Comparison of ENCODE assay signal across 17 cellular contexts in genomic region chr3:194185225-194185624, GRCh38. TPM values are rescaled to one million over a fixed set of nuclear protein-coding genes. Genes with fewer than 3 reads are reported as not detected.
DNase-seq lines count a peak whose midpoint lies in the region; ATAC-seq, FAIRE-seq and TF ChIP-seq lines count a peak whose summit lies in the region.
"Had no signal": no experiment of that assay in that cellular context is flagged by ENCODE, and none has a peak within 500 bp of the region (broad histone marks: within the 10 kb centered on the region; RNA-seq: fewer than 3 reads in every experiment).

No MANE protein-coding gene starts in this region.

- no peak for TF ChIP-seq POLR2A in GM12891 (IDR thresholded peaks at IDR 0.05; ENCODE audit: low read depth, low read length)

- no peak overlapping the region for H3K18ac ChIP-seq in mesenchymal stem cell (ENCODE audit: low read depth in 1 of 2, low read length in 2 of 2)
- no peak overlapping the region for H3K18ac ChIP-seq in mesendoderm (ENCODE audit: low read length)

- no peaks in the 10 kb centered on the region for H3K79me1 ChIP-seq in mesenchymal stem cell (replicated peaks; ENCODE audit: low read length, poor library complexity, severe bottlenecking)
- H3K79me1 ChIP-seq in mesendoderm (ENCODE audit: low read length) = no peaks in the 10 kb centered on the region

- no peak overlapping the region for H2AFZ ChIP-seq in mesenchymal stem cell (ENCODE audit: low read depth, low read length)

- H2BK12ac ChIP-seq in mesenchymal stem cell (ENCODE audit: low read length in 2 of 2) = no peak overlapping the region

- ATAC-seq in HG03045 (IDR thresholded peaks at IDR 0.05; ENCODE audit: unreplicated experiment) = no peak

- H4K8ac ChIP-seq in mesenchymal stem cell (ENCODE audit: low read length) (no peak overlapping the region), mesendoderm (ENCODE audit: low read depth, low read length) (no peak overlapping the region)

- H3K23ac ChIP-seq in mesenchymal stem cell (ENCODE audit: low read length in 2 of 2) = no peak overlapping the region
- no peak overlapping the region for H3K23ac ChIP-seq in mesendoderm (ENCODE audit: low read length)

- H3K14ac ChIP-seq in mesenchymal stem cell (ENCODE audit: low read length in 2 of 2) = no peak overlapping the region

- TF ChIP-seq CTCF in 22Rv1 (IDR thresholded peaks at IDR 0.05) (no peak), WERI-Rb-1 (IDR thresholded peaks at IDR 0.05; ENCODE audit: low read depth, low read length) (no peak)

- H4K91ac ChIP-seq in mesenchymal stem cell (ENCODE audit: low read length) = no peak overlapping the region

- H3K9ac ChIP-seq in mesenchymal stem cell (ENCODE audit: low read length) = no peak overlapping the region
- H3K9ac ChIP-seq in mesendoderm (ENCODE audit: low read length) = no peak overlapping the region

- H2BK15ac ChIP-seq in mesenchymal stem cell (ENCODE audit: low read depth, poor library complexity, severe bottlenecking) (no peak overlapping the region), mesendoderm (replicated peaks; ENCODE audit: low read depth) (no peak overlapping the region)

- H3K4me1 ChIP-seq in mesenchymal stem cell (ENCODE audit: control insufficient read depth, insufficient read depth, low read depth, low read length) = no peaks in the 10 kb centered on the region
- no peaks in the 10 kb centered on the region for H3K4me1 ChIP-seq in mesendoderm (ENCODE audit: control insufficient read depth, low read depth, low read length)

- no peak for FAIRE-seq in GM12891 (lab: Jason Lieb, UNC)
- FAIRE-seq: H54 had no signal

- H3K79me2 ChIP-seq in mesendoderm (ENCODE audit: control insufficient read depth, insufficient read depth, low read length) = no peaks in the 10 kb centered on the region

- H3K4me2 ChIP-seq in mesenchymal stem cell (ENCODE audit: low read length, poor library complexity, severe bottlenecking) (no peak overlapping the region), mesendoderm (ENCODE audit: low read length) (no peak overlapping the region)

- H3K27me3 ChIP-seq in WERI-Rb-1 (ENCODE audit: insufficient read depth, low read depth, severe bottlenecking) = no peaks in the 10 kb centered on the region
- peaks cover 14 to 31% of the 10 kb centered on the region in 2 experiments for H3K27me3 ChIP-seq in mesenchymal stem cell (ENCODE audit: control insufficient read depth in 1 of 2, insufficient read depth in 1 of 2, low read length in 2 of 2)
- H3K27me3 ChIP-seq in mesendoderm (ENCODE audit: insufficient read depth, low read length, poor library complexity) = no peaks in the 10 kb centered on the region

- H3K9me3 ChIP-seq in WERI-Rb-1 (ENCODE audit: severe bottlenecking) (no peaks in the 10 kb centered on the region), mesenchymal stem cell (ENCODE audit: control insufficient read depth, low read length) (no peaks in the 10 kb centered on the region)

- no peak overlapping the region for H4K5ac ChIP-seq in mesendoderm (ENCODE audit: low read length)

- H3K56ac ChIP-seq in mesendoderm (ENCODE audit: low read length) = no peak overlapping the region

- H2BK5ac ChIP-seq in mesenchymal stem cell (ENCODE audit: low read depth, low read length, poor library complexity, severe bottlenecking) = no peak overlapping the region
- H2BK5ac ChIP-seq in mesendoderm (ENCODE audit: low read length) = no peak overlapping the region

- H3K27ac ChIP-seq in 22Rv1 (peak overlapping the region; percentile 67; the same call in 1 of the 2 replicates), WERI-Rb-1 (peak overlapping the region; percentile 82; the same call in 1 of the 2 replicates), mesenchymal stem cell (ENCODE audit: low read length, poor library complexity, severe bottlenecking) (no peak overlapping the region), mesendoderm (ENCODE audit: low read depth, low read length) (no peak overlapping the region)

- H3K36me3 ChIP-seq in WERI-Rb-1 (no peaks in the 10 kb centered on the region), mesenchymal stem cell (ENCODE audit: control insufficient read depth in 1 of 2, insufficient read depth in 2 of 2, low read depth in 1 of 2, low read length in 2 of 2) (no peaks in the 10 kb centered on the region), mesendoderm (ENCODE audit: control insufficient read depth, insufficient read depth, low read length) (no peaks in the 10 kb centered on the region)

- H3K4ac ChIP-seq in mesenchymal stem cell (ENCODE audit: low read depth in 1 of 2, low read length in 2 of 2) = no peak overlapping the region
- H3K4ac ChIP-seq in mesendoderm (ENCODE audit: low read depth, low read length) = no peak overlapping the region

- H3K4me3 ChIP-seq in WERI-Rb-1 (ENCODE audit: low read depth, low read length) = no peak overlapping the region
- no peak overlapping the region for H3K4me3 ChIP-seq in mesenchymal stem cell (ENCODE audit: insufficient read depth in 1 of 2, low read depth in 1 of 2, low read length in 2 of 2)
- no peak overlapping the region for H3K4me3 ChIP-seq in mesendoderm (ENCODE audit: low read length)

- peak overlapping the region; percentile 54 for H2BK120ac ChIP-seq in mesenchymal stem cell (ENCODE audit: low read depth, low read length)
- H2BK120ac ChIP-seq in mesendoderm (ENCODE audit: low read depth, low read length) = no peak overlapping the region

- H2AK5ac ChIP-seq in mesenchymal stem cell (ENCODE audit: low read length, severe bottlenecking) (no peak overlapping the region), mesendoderm (ENCODE audit: low read length) (no peak overlapping the region)

- 94% methylated on average over 8 of the region's 9 CpGs for WGBS in mesenchymal stem cell
- WGBS in mesendoderm (ENCODE audit: extremely low coverage, insufficient coverage, low lambda C conversion rate) = no CpG with 5 or more reads among the region's 9 CpGs

- DNase-seq in DMS79 treated with DMSO at 0.1 percent for 48 hours (lab: John Stamatoyannopoulos, UW) (peak; percentile 68), WERI-Rb-1 (no peak), mesenchymal stem cell (no peak), GM12891 (ENCODE audit: insufficient read length, low spot score) (no peak), NCI-H82 treated with DMSO at 0.1 percent for 48 hours (lab: John Stamatoyannopoulos, UW; ENCODE audit: unreplicated experiment) (no peak), mesendoderm (no peak)
- DNase-seq: IMR-90; Karpas-422; MM.1S; NCI-H187 treated with DMSO at 0.1 percent for 48 hours; NCI-H2171 treated with DMSO at 0.1 percent for 48 hours; NCI-H510A; NK-92 treated with Interleukin-12 subunit alpha and Interleukin-12 subunit beta, amount 100 ng/mL, for 24 hours; SHP77 treated with DMSO at 0.1 percent for 48 hours had no signal

TF ChIP-seq in GM12891, 5 proteins besides CTCF, POLR2A, EP300 and RAD21:
- TF ChIP-seq TAF1 (IDR thresholded peaks at IDR 0.05; ENCODE audit: low read depth, low read length) (no peak), PAX5 (IDR thresholded peaks at IDR 0.05; ENCODE audit: insufficient read depth, low read length, severe bottlenecking) (no peak), SPI1 (IDR thresholded peaks at IDR 0.05; ENCODE audit: low read depth, low read length) (no peak), POU2F2 (IDR thresholded peaks at IDR 0.05; ENCODE audit: low read depth, low read length) (no peak), POLR2AphosphoS5 (IDR thresholded peaks at IDR 0.05; ENCODE audit: low read depth, low read length) (no peak)

RNA-seq across cellular contexts. Expression of gene HES1, which starts 49.3 kb away (rescaled TPM):
- 194 TPM for polyA plus RNA-seq in mesenchymal stem cell (2013, experiment 1 of 2)
- polyA plus RNA-seq in mesenchymal stem cell (2013, experiment 2 of 2) = 184 TPM
- 10.6 TPM for polyA plus RNA-seq in GM12891 (2012; ENCODE audit: low read depth, missing spikeins)
- polyA plus RNA-seq in mesendoderm (2013, experiment 1 of 2) = 44.3 TPM
- 42.6 TPM for polyA plus RNA-seq in mesendoderm (2013, experiment 2 of 2)

Comparison
In these comparisons a context has a peak if more than half of its experiments do, and no peak if none do; other contexts are left out.
1. H3K27ac ChIP-seq: peak in 22Rv1 (single experiment) and WERI-Rb-1 (single experiment); none in mesenchymal stem cell (single experiment) and mesendoderm (single experiment).